Comparison of ENCODE assay signal across 8 cellular contexts in the genomic region with DNA sequence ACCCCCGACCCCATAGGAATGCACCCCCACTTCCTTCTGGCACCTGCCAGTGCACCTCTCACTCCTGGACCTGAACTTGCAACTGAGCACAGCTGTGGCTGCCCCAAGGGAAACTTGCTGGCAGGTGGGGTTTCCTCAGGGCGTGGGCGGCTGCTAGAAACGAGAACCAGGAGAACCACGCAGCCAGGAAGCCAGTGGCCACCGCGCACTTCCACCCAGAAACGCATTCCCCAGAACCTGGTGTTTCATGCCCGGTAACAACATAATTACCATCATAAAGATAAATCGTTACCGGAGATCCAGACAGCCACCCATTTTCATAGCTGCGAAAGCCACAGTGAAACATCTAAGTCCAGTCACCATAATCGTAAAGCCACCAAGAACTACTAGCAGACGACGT.
DNase-seq lines count a peak whose midpoint lies in the region; ATAC-seq and TF ChIP-seq lines count a peak whose summit lies in the region.

No MANE protein-coding gene starts in this region.

- peak overlapping the region; percentile 71 for H3K27ac Mint-ChIP-seq in activated CD4-positive, alpha-beta memory T cell treated with anti-CD3 and anti-CD28 coated beads, Interleukin-2, amount 10 ng/mL, durations not matched to agents 7 days and 5 days
- peak overlapping the region; percentile 91 to 92 for H3K27ac Mint-ChIP-seq in natural killer cell

- TF ChIP-seq EP300 in suprapubic skin (IDR thresholded peaks at IDR 0.05) = no peak

- POLR2A ChIA-PET in activated CD4-positive, alpha-beta memory T cell treated with anti-CD3 and anti-CD28 coated beads, Interleukin-2, amount 10 ng/mL, durations not matched to agents 7 days and 5 days (lab: Charles Lee) = interaction anchor here (1.2 to 1.6 kb wide), 3 partner anchors 17 to 82 kb away, joined by 3 to 6 read pairs (median 4); no protein-coding TSS in a partner anchor

- H2AFZ ChIP-seq in DND-41 (ENCODE audit: low read depth, low read length) = no peak overlapping the region

- H3K4me2 ChIP-seq in DND-41 (ENCODE audit: insufficient read depth, low read length) = no peak overlapping the region

- intact Hi-C loops in natural killer cell (cut with micrococcal nuclease) = loop anchor here (5.0 kb wide), 1 partner anchor 178 kb away; no protein-coding TSS in a partner anchor

- 56% methylated on average over 12 of the region's 15 CpGs for WGBS in suprapubic skin

- peaks cover 61% of the 10 kb centered on the region for H3K4me1 Mint-ChIP-seq in activated CD4-positive, alpha-beta memory T cell treated with anti-CD3 and anti-CD28 coated beads, Interleukin-2, amount 10 ng/mL, durations not matched to agents 7 days and 5 days
- H3K4me1 Mint-ChIP-seq in natural killer cell = peaks cover 73 to 76% of the 10 kb centered on the region in 2 donors

- H3K79me2 ChIP-seq in DND-41 (ENCODE audit: insufficient read depth, low read length) = peaks cover 30% of the 10 kb centered on the region

- H3K4me3 ChIP-seq in DND-41 (ENCODE audit: low read depth in 1 of 2, low read length in 2 of 2) (no peak overlapping the region), suprapubic skin (no peak overlapping the region)

- H3K9me3 ChIP-seq in DND-41 (ENCODE audit: insufficient read depth, low read length, severe bottlenecking) (no peaks in the 10 kb centered on the region), suprapubic skin (no peaks in the 10 kb centered on the region)

- no peak for TF ChIP-seq CTCF in DND-41 (IDR thresholded peaks at IDR 0.05; ENCODE audit: borderline replicate concordance, extremely low read depth, low read length, poor library complexity, severe bottlenecking)
- no peak for TF ChIP-seq CTCF in natural killer cell (IDR thresholded peaks at IDR 0.05)
- no peak for TF ChIP-seq CTCF in suprapubic skin (IDR thresholded peaks at IDR 0.05)

- CTCF ChIA-PET in activated CD4-positive, alpha-beta memory T cell treated with anti-CD3 and anti-CD28 coated beads, Interleukin-2, amount 10 ng/mL, durations not matched to agents 7 days and 5 days (lab: Charles Lee) = interaction anchor here (0.6 kb wide), 1 partner anchor 12 kb away, joined by 3 read pairs; no protein-coding TSS in a partner anchor

- peak overlapping the region; percentile 50 for H3K4me3 Mint-ChIP-seq in activated CD4-positive, alpha-beta memory T cell treated with anti-CD3 and anti-CD28 coated beads, Interleukin-2, amount 10 ng/mL, durations not matched to agents 7 days and 5 days
- H3K4me3 Mint-ChIP-seq in natural killer cell = peak overlapping the region; percentile 87

- H3K36me3 Mint-ChIP-seq in activated CD4-positive, alpha-beta memory T cell treated with anti-CD3 and anti-CD28 coated beads, Interleukin-2, amount 10 ng/mL, durations not matched to agents 7 days and 5 days (ENCODE audit: low read depth) = peaks cover 53% of the 10 kb centered on the region
- no peaks in the 10 kb centered on the region for H3K36me3 Mint-ChIP-seq in natural killer cell

- DNase-seq in DND-41 = no peak
- DNase-seq in activated CD4-positive, alpha-beta memory T cell treated with anti-CD3 and anti-CD28 coated beads, Interleukin-2, amount 10 ng/mL, durations not matched to agents 7 days and 5 days = peak; percentile 42
- DNase-seq in natural killer cell = no peak
- DNase-seq in suprapubic skin (ENCODE audit: low spot score in 2 of 2) = no peak
- DNase-seq in NCI-H748 treated with DMSO at 0.1 percent for 48 hours (lab: John Stamatoyannopoulos, UW) = no peak

- H3K4me1 ChIP-seq in DND-41 (ENCODE audit: insufficient read depth, low read length) = peaks cover 9% of the 10 kb centered on the region
- H3K4me1 ChIP-seq in suprapubic skin = peaks cover 3% of the 10 kb centered on the region

- ATAC-seq in DND-41 (ENCODE audit: insufficient read depth, low read depth) (peak; percentile 24; the same call in 1 of the 3 replicates), HG02610 (IDR thresholded peaks at IDR 0.05; ENCODE audit: unreplicated experiment) (peak; percentile 40), natural killer cell (peak; percentile 36 to 58 (median 50)), HG03457 (IDR thresholded peaks at IDR 0.05; ENCODE audit: unreplicated experiment) (no peak), GM19328 (IDR thresholded peaks at IDR 0.05; ENCODE audit: unreplicated experiment) (no peak)

- H3K27me3 ChIP-seq in DND-41 (ENCODE audit: insufficient read depth, low read length, poor library complexity) (no peaks in the 10 kb centered on the region), suprapubic skin (no peaks in the 10 kb centered on the region)

- H4K20me1 ChIP-seq in DND-41 (ENCODE audit: insufficient read depth, low read length) = peaks cover 57% of the 10 kb centered on the region

- no peaks in the 10 kb centered on the region for H3K9me3 Mint-ChIP-seq in activated CD4-positive, alpha-beta memory T cell treated with anti-CD3 and anti-CD28 coated beads, Interleukin-2, amount 10 ng/mL, durations not matched to agents 7 days and 5 days
- H3K9me3 Mint-ChIP-seq in natural killer cell = no peaks in the 10 kb centered on the region

- H3K27ac ChIP-seq in DND-41 (ENCODE audit: low read length) (no peak overlapping the region), suprapubic skin (no peak overlapping the region)

- no peak overlapping the region for H3K9ac ChIP-seq in DND-41 (ENCODE audit: low read depth, low read length)

- no peaks in the 10 kb centered on the region for H3K27me3 Mint-ChIP-seq in activated CD4-positive, alpha-beta memory T cell treated with anti-CD3 and anti-CD28 coated beads, Interleukin-2, amount 10 ng/mL, durations not matched to agents 7 days and 5 days
- no peaks in the 10 kb centered on the region for H3K27me3 Mint-ChIP-seq in natural killer cell (ENCODE audit: low read depth in 2 of 2)

- peaks cover 36% of the 10 kb centered on the region for H3K36me3 ChIP-seq in DND-41 (ENCODE audit: insufficient read depth, low read length)
- peaks cover 8% of the 10 kb centered on the region for H3K36me3 ChIP-seq in suprapubic skin

- no peak for TF ChIP-seq POLR2A in suprapubic skin (IDR thresholded peaks at IDR 0.05)

Comparison
In these comparisons a context has a peak if more than half of its experiments do, and no peak if none do; other contexts are left out.
1. ATAC-seq: peak in DND-41 (single experiment), HG02610 (single experiment) and natural killer cell (3 of 3); none in HG03457 (single experiment) and GM19328 (single experiment).